Comparison of ENCODE assay signal across 11 cellular contexts in the genomic region with DNA sequence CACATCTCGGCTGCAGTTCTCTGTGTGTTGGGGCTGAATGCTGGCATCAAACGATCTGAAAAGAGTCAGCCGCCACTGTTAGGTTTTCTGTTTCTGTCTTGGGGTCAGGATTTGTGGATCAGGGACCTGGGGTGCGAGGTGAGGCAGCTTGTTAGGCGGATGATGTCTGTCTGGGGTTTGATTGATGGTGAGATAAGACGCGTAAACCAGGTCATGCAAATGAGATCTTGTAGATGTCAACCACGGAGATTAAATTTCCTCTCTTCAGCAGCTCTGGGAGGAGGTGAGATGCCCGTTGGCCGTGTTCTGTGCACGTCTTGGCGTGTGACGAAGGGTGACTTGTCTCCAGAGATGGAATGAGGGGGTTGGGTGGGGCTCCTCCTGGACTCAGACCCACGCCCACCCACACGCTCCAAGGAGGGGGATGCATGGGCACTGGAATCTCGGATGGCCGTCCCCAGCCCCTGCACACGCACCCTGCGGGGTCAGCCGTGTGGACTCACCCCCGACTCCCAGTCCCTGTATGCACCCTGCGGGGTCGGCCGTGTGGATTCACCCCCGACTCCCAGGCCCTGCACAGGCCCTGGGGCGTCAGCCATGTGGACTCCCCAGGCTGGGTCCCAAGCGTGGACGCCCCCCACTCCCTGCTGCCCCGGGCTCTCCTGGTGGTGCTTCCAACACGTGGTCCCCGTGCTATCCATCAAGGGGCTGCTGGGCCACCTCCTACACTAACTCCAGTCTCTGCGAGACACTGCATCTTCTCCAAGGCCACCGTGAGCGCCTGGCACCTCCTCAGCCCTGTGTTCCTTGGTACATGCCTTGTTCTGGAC. TPM values are rescaled to one million over a fixed set of nuclear protein-coding genes. Genes with fewer than 3 reads are reported as not detected.
A peak's percentile ranks its signal among the peaks of the same experiment; 100 is the strongest.
DNase-seq lines count a peak whose midpoint lies in the region; ATAC-seq and TF ChIP-seq lines count a peak whose summit lies in the region.
"Had no signal": no experiment of that assay in that cellular context is flagged by ENCODE, and none has a peak within 500 bp of the region (broad histone marks: within the 10 kb centered on the region; RNA-seq: fewer than 3 reads in every experiment).

No MANE protein-coding gene starts in this region.

- H3K18ac ChIP-seq in trophoblast cell (ENCODE audit: low read length) = no peak overlapping the region

- H3K27me3 Mint-ChIP-seq in activated naive CD4-positive, alpha-beta T cell treated with anti-CD3 and anti-CD28 coated beads, Interleukin-2, amount 10 ng/mL, durations not matched to agents 7 days and 5 days = no peaks in the 10 kb centered on the region
- no peaks in the 10 kb centered on the region for H3K27me3 Mint-ChIP-seq in type B pancreatic cell

- no peak overlapping the region for H2BK120ac ChIP-seq in trophoblast cell (ENCODE audit: insufficient read depth, low read length, poor library complexity)

- H3K4me1 Mint-ChIP-seq in activated naive CD4-positive, alpha-beta T cell treated with anti-CD3 and anti-CD28 coated beads, Interleukin-2, amount 10 ng/mL, durations not matched to agents 7 days and 5 days = peaks cover 37% of the 10 kb centered on the region
- H3K4me1 Mint-ChIP-seq in type B pancreatic cell (ENCODE audit: unreplicated experiment) = peaks cover 6% of the 10 kb centered on the region

- H3K27me3 ChIP-seq in trophoblast cell (ENCODE audit: insufficient read depth, low read length) = no peaks in the 10 kb centered on the region
- H3K27me3 ChIP-seq: tibial artery had no signal

- H4K8ac ChIP-seq in trophoblast cell (ENCODE audit: low read depth, low read length) = no peak overlapping the region

- peaks cover 77% of the 10 kb centered on the region in 2 experiments for H3K36me3 ChIP-seq in trophoblast cell (ENCODE audit: control insufficient read depth in 1 of 2, insufficient read depth in 2 of 2, low read length in 2 of 2)

- no peak overlapping the region for H3K23ac ChIP-seq in trophoblast cell (ENCODE audit: low read length)

- H3K4me1 ChIP-seq in trophoblast cell (ENCODE audit: control insufficient read depth in 1 of 2, insufficient read depth in 2 of 2, low read length in 2 of 2) = no peaks in the 10 kb centered on the region

- H3K27ac Mint-ChIP-seq in activated naive CD4-positive, alpha-beta T cell treated with anti-CD3 and anti-CD28 coated beads, Interleukin-2, amount 10 ng/mL, durations not matched to agents 7 days and 5 days = peak overlapping the region; percentile 70
- peak overlapping the region; percentile 57 for H3K27ac Mint-ChIP-seq in type B pancreatic cell

- H4K12ac ChIP-seq in trophoblast cell (ENCODE audit: low read depth, low read length) = peak overlapping the region; percentile 12

- no peak overlapping the region for H2AK5ac ChIP-seq in trophoblast cell (ENCODE audit: low read length)

- H3K9me3 ChIP-seq in trophoblast cell (ENCODE audit: insufficient read depth, low read depth, low read length) = peaks cover 5% of the 10 kb centered on the region
- H3K9me3 ChIP-seq: tibial artery had no signal

- no CpG with 5 or more reads among the region's 34 CpGs for WGBS in trophoblast cell (ENCODE audit: extremely low coverage, insufficient coverage, insufficient read length)

- no peaks in the 10 kb centered on the region for H3K79me1 ChIP-seq in trophoblast cell (ENCODE audit: low read length)

- H4K91ac ChIP-seq in trophoblast cell (ENCODE audit: low read depth, low read length) = no peak overlapping the region

- ATAC-seq in GM18867 (IDR thresholded peaks at IDR 0.05; ENCODE audit: unreplicated experiment) = no peak
- ATAC-seq in GM21360 (IDR thresholded peaks at IDR 0.05; ENCODE audit: unreplicated experiment) = no peak
- ATAC-seq: K562 had no signal

- peak overlapping the region; percentile 25 for H3K4ac ChIP-seq in trophoblast cell (ENCODE audit: low read depth, low read length)

- H3K4me3 ChIP-seq in trophoblast cell (ENCODE audit: low read depth, low read length) = peak overlapping the region; percentile 22
- H3K4me3 ChIP-seq: K562, tibial artery had no signal

- H3K9me3 Mint-ChIP-seq in activated naive CD4-positive, alpha-beta T cell treated with anti-CD3 and anti-CD28 coated beads, Interleukin-2, amount 10 ng/mL, durations not matched to agents 7 days and 5 days = no peaks in the 10 kb centered on the region
- H3K9me3 Mint-ChIP-seq in type B pancreatic cell = no peaks in the 10 kb centered on the region

- H3K9ac ChIP-seq in trophoblast cell (ENCODE audit: low read length) = no peak overlapping the region

- H3K79me2 ChIP-seq in trophoblast cell (ENCODE audit: control insufficient read depth, insufficient read depth, low read length, poor library complexity) = no peaks in the 10 kb centered on the region

- H3K4me3 Mint-ChIP-seq in activated naive CD4-positive, alpha-beta T cell treated with anti-CD3 and anti-CD28 coated beads, Interleukin-2, amount 10 ng/mL, durations not matched to agents 7 days and 5 days = peak overlapping the region; percentile 9
- peak overlapping the region; percentile 31 for H3K4me3 Mint-ChIP-seq in type B pancreatic cell

- TF ChIP-seq CTCF in type B pancreatic cell (conservative IDR thresholded peaks at IDR 0.05) = no peak

- CTCF ChIA-PET in activated naive CD4-positive, alpha-beta T cell treated with anti-CD3 and anti-CD28 coated beads, Interleukin-2, amount 10 ng/mL, durations not matched to agents 7 days and 5 days (lab: Charles Lee) = interaction anchor here (1.1 to 1.3 kb wide), 2 partner anchors 15 to 22 kb away, joined by 3 to 8 read pairs; partner anchors contain the start of gene UVSSA

- no peak overlapping the region for H2BK5ac ChIP-seq in trophoblast cell (ENCODE audit: low read depth, low read length, poor library complexity)

- peaks cover 46% of the 10 kb centered on the region for H3K36me3 Mint-ChIP-seq in activated naive CD4-positive, alpha-beta T cell treated with anti-CD3 and anti-CD28 coated beads, Interleukin-2, amount 10 ng/mL, durations not matched to agents 7 days and 5 days
- H3K36me3 Mint-ChIP-seq in type B pancreatic cell = peaks cover 9% of the 10 kb centered on the region

- H3K27ac ChIP-seq in trophoblast cell (ENCODE audit: low read depth, low read length) = no peak overlapping the region
- H3K27ac ChIP-seq: tibial artery had no signal

- no peak overlapping the region for H3K4me2 ChIP-seq in trophoblast cell (ENCODE audit: low read length)

- no peak overlapping the region for H3K14ac ChIP-seq in trophoblast cell (ENCODE audit: low read length)

- H2BK12ac ChIP-seq in trophoblast cell (ENCODE audit: low read length) = no peak overlapping the region

- DNase-seq in activated CD4-positive, CD25-positive, alpha-beta regulatory T cell treated with anti-CD3 and anti-CD28 coated beads, Interleukin-2, amount 50 U/mL, for 16 hours (ENCODE audit: low read depth, low spot score) = peak; percentile 30
- no peak for DNase-seq in activated CD4-positive, CD25-positive, alpha-beta regulatory T cell treated with anti-CD3 and anti-CD28 coated beads, Interleukin-2, amount 50 U/mL, for 72 hours
- peak; percentile 76 for DNase-seq in activated naive CD4-positive, alpha-beta T cell treated with anti-CD3 and anti-CD28 coated beads, Interleukin-2, amount 10 ng/mL, durations not matched to agents 7 days and 5 days
- no peak for DNase-seq in trophoblast cell
- no peak for DNase-seq in type B pancreatic cell (ENCODE audit: extremely low spot score, unreplicated experiment)
- DNase-seq in NCI-H1694 (lab: John Stamatoyannopoulos, UW) = no peak
- DNase-seq: 8988T, tibial artery had no signal

- H2AFZ ChIP-seq in trophoblast cell (ENCODE audit: insufficient read depth, low read length, poor library complexity) = no peak overlapping the region

RNA-seq across cellular contexts. Expression of gene UVSSA, which starts 16.0 kb away (rescaled TPM):
- polyA plus RNA-seq in trophoblast cell (2013) = 8.1 and 8.5 TPM in 2 replicates
- 30.5 and 32.4 TPM in 2 replicates for total RNA-seq in type B pancreatic cell (ENCODE audit: low replicate concordance)

RNA-seq across cellular contexts. Expression of gene MAEA, which starts 41.3 kb away (rescaled TPM):
- 58.8 and 59.3 TPM in 2 replicates for polyA plus RNA-seq in trophoblast cell (2013)
- total RNA-seq in type B pancreatic cell (ENCODE audit: low replicate concordance) = 81.5 and 98.7 TPM in 2 replicates

Comparison
In these comparisons a context has a peak if more than half of its experiments do, and no peak if none do; other contexts are left out.
1. DNase-seq: peak in activated CD4-positive, CD25-positive, alpha-beta regulatory T cell treated with anti-CD3 and anti-CD28 coated beads, Interleukin-2, amount 50 U/mL, for 16 hours (single experiment) and activated naive CD4-positive, alpha-beta T cell treated with anti-CD3 and anti-CD28 coated beads, Interleukin-2, amount 10 ng/mL, durations not matched to agents 7 days and 5 days (single experiment); none in activated CD4-positive, CD25-positive, alpha-beta regulatory T cell treated with anti-CD3 and anti-CD28 coated beads, Interleukin-2, amount 50 U/mL, for 72 hours (single experiment), trophoblast cell (0 of 2), type B pancreatic cell (single experiment) and NCI-H1694 (single experiment).